17 cellular contexts compared by ENCODE assay signal in the genomic region with DNA sequence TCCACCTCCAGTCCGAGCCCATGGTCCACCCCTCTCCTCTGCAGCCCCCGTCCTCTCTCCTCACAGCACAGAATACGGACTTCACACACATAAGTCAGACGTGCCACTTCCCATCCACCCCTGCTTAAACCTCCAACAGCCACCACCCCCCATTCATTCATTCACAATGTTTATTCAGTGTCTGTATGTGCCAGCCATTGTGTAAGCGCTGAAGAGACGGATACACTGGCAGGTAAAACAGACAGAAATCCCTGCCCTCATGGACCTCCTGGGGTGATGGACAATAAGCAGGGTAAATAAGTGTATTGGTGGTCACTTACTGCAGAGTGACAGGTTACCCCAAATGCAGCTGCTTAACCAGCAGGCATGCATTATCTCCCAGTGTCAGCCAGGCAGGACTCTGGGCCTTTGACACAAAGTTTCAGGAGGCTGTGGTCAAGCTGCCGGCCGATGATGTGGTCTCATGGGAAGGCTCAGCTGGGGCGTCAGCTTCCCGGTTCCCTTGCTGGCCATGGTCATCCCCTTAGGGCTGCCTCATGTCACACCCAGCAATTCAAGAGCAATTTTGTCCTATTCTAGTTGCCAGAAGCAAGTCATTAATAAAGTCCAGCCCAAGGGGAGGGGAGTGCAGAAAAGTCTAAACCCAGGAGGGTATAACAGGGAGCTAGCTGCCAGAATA. TPM values are rescaled to one million over a fixed set of nuclear protein-coding genes. Genes with fewer than 3 reads are reported as not detected.
DNase-seq lines count a peak whose midpoint lies in the region; ATAC-seq and TF ChIP-seq lines count a peak whose summit lies in the region.
"Had no signal": no experiment of that assay in that cellular context is flagged by ENCODE, and none has a peak within 500 bp of the region (broad histone marks: within the 10 kb centered on the region; RNA-seq: fewer than 3 reads in every experiment).

No MANE protein-coding gene starts in this region.

- peak overlapping the region; percentile 16 for H2AFZ ChIP-seq in neuronal stem cell (ENCODE audit: low read length)

- WGBS in neuronal stem cell (ENCODE audit: extremely low coverage in 2 of 2, insufficient read length in 2 of 2, insufficient replicate concordance in 1 of 2), 2 donors = no CpG with 5 or more reads among the region's 10 CpGs

- H2BK5ac ChIP-seq in neuronal stem cell (ENCODE audit: low read length) = no peak overlapping the region

- no peaks in the 10 kb centered on the region for H3K36me3 Mint-ChIP-seq in activated naive CD8-positive, alpha-beta T cell
- H3K36me3 Mint-ChIP-seq in activated naive CD8-positive, alpha-beta T cell treated with anti-CD3 and anti-CD28 coated beads, Interleukin-2, amount 50 U/mL, for 24 hours (ENCODE audit: low read depth) = no peaks in the 10 kb centered on the region
- no peaks in the 10 kb centered on the region for H3K36me3 Mint-ChIP-seq in IgD-negative memory B cell
- peaks cover 10% of the 10 kb centered on the region for H3K36me3 Mint-ChIP-seq in activated T-helper 17 cell treated with anti-CD3 and anti-CD28 coated beads, Interleukin-2, amount 50 U/mL, for 72 hours (ENCODE audit: low read depth)
- H3K36me3 Mint-ChIP-seq: activated naive CD4-positive, alpha-beta T cell treated with anti-CD3 and anti-CD28 coated beads, Interleukin-2, amount 50 U/mL, for 72 hours had no signal

- H3K27ac Mint-ChIP-seq in activated naive CD8-positive, alpha-beta T cell = peak overlapping the region; percentile 35
- H3K27ac Mint-ChIP-seq in activated naive CD8-positive, alpha-beta T cell treated with anti-CD3 and anti-CD28 coated beads, Interleukin-2, amount 50 U/mL, for 24 hours = no peak overlapping the region
- H3K27ac Mint-ChIP-seq in IgD-negative memory B cell = peak overlapping the region in 2 of 3 donors; percentile 37 to 67
- H3K27ac Mint-ChIP-seq in activated T-helper 17 cell treated with anti-CD3 and anti-CD28 coated beads, Interleukin-2, amount 50 U/mL, for 72 hours = no peak overlapping the region

- H3K36me3 ChIP-seq in neuronal stem cell (replicated peaks in 1 of 2; ENCODE audit: control insufficient read depth in 2 of 2, insufficient read depth in 2 of 2, low read length in 2 of 2) (peaks cover 6 to 15% of the 10 kb centered on the region in 2 donors), uterus (no peaks in the 10 kb centered on the region)

- no peak overlapping the region for H2BK15ac ChIP-seq in neuronal stem cell (ENCODE audit: low read length)

- no peak for TF ChIP-seq CTCF in uterus (IDR thresholded peaks at IDR 0.05)

- H3K27me3 Mint-ChIP-seq in activated naive CD8-positive, alpha-beta T cell = peaks cover 3% of the 10 kb centered on the region
- peaks cover 13% of the 10 kb centered on the region for H3K27me3 Mint-ChIP-seq in activated naive CD8-positive, alpha-beta T cell treated with anti-CD3 and anti-CD28 coated beads, Interleukin-2, amount 50 U/mL, for 24 hours
- H3K27me3 Mint-ChIP-seq in IgD-negative memory B cell = peaks cover 14% of the 10 kb centered on the region
- peaks cover 8% of the 10 kb centered on the region for H3K27me3 Mint-ChIP-seq in activated T-helper 17 cell treated with anti-CD3 and anti-CD28 coated beads, Interleukin-2, amount 50 U/mL, for 72 hours

- H2BK12ac ChIP-seq in neuronal stem cell (ENCODE audit: low read length) = no peak overlapping the region

- H3K4me1 Mint-ChIP-seq in activated naive CD8-positive, alpha-beta T cell (ENCODE audit: low read depth) = peaks cover 13% of the 10 kb centered on the region
- peaks cover 14% of the 10 kb centered on the region for H3K4me1 Mint-ChIP-seq in activated naive CD8-positive, alpha-beta T cell treated with anti-CD3 and anti-CD28 coated beads, Interleukin-2, amount 50 U/mL, for 24 hours
- peaks cover 6 to 9% (median 8%) of the 10 kb centered on the region in 3 donors for H3K4me1 Mint-ChIP-seq in IgD-negative memory B cell
- H3K4me1 Mint-ChIP-seq in activated T-helper 17 cell treated with anti-CD3 and anti-CD28 coated beads, Interleukin-2, amount 50 U/mL, for 72 hours = no peaks in the 10 kb centered on the region

- H4K91ac ChIP-seq in neuronal stem cell (ENCODE audit: low read depth, low read length, poor library complexity) = no peak overlapping the region

- H3K18ac ChIP-seq in neuronal stem cell (ENCODE audit: low read length) = no peak overlapping the region

- no peak overlapping the region for H3K4ac ChIP-seq in neuronal stem cell (ENCODE audit: low read length)

- H3K27me3 ChIP-seq in neuronal stem cell (ENCODE audit: control insufficient read depth in 3 of 3, insufficient read depth in 3 of 3, low read depth in 1 of 3, low read length in 3 of 3) (peaks cover 0 to 14% (median 2%) of the 10 kb centered on the region in 3 experiments), uterus (peaks cover 0 to 12% of the 10 kb centered on the region in 2 donors)
- H3K27me3 ChIP-seq: BE2C had no signal

- H3K9me3 Mint-ChIP-seq in activated naive CD8-positive, alpha-beta T cell (ENCODE audit: low read depth) = no peaks in the 10 kb centered on the region
- H3K9me3 Mint-ChIP-seq in activated naive CD8-positive, alpha-beta T cell treated with anti-CD3 and anti-CD28 coated beads, Interleukin-2, amount 50 U/mL, for 24 hours = no peaks in the 10 kb centered on the region
- no peaks in the 10 kb centered on the region for H3K9me3 Mint-ChIP-seq in IgD-negative memory B cell
- no peaks in the 10 kb centered on the region for H3K9me3 Mint-ChIP-seq in activated T-helper 17 cell treated with anti-CD3 and anti-CD28 coated beads, Interleukin-2, amount 50 U/mL, for 72 hours
- H3K9me3 Mint-ChIP-seq: activated naive CD4-positive, alpha-beta T cell treated with anti-CD3 and anti-CD28 coated beads, Interleukin-2, amount 50 U/mL, for 72 hours had no signal

- no peak for DNase-seq in activated naive CD8-positive, alpha-beta T cell treated with anti-CD3 and anti-CD28 coated beads, Interleukin-2, amount 50 U/mL, for 24 hours
- DNase-seq in neuronal stem cell (ENCODE audit: low spot score) = no peak
- no peak for DNase-seq in uterus
- no peak for DNase-seq in mesenteric fat pad (ENCODE audit: low spot score)
- DNase-seq in NCI-H1930 (lab: John Stamatoyannopoulos, UW) = no peak
- DNase-seq: BE2C; NCI-H526 treated with DMSO at 0.1 percent for 48 hours; stimulated activated CD4-positive, alpha-beta T cell treated with anti-CD3 and anti-CD28 coated beads, Interleukin-2, amount 100 ng/mL, for 48 hours; upper lobe of right lung had no signal

- H3K4me3 Mint-ChIP-seq in activated naive CD8-positive, alpha-beta T cell = peak overlapping the region; percentile 81
- no peak overlapping the region for H3K4me3 Mint-ChIP-seq in activated naive CD8-positive, alpha-beta T cell treated with anti-CD3 and anti-CD28 coated beads, Interleukin-2, amount 50 U/mL, for 24 hours
- peak overlapping the region in 3 of 4 donors; percentile 18 to 86 (median 77) for H3K4me3 Mint-ChIP-seq in IgD-negative memory B cell
- H3K4me3 Mint-ChIP-seq in activated T-helper 17 cell treated with anti-CD3 and anti-CD28 coated beads, Interleukin-2, amount 50 U/mL, for 72 hours = peak overlapping the region; percentile 77

- ATAC-seq in activated naive CD8-positive, alpha-beta T cell treated with anti-CD3 and anti-CD28 coated beads, Interleukin-2, amount 50 U/mL, for 24 hours = no peak
- ATAC-seq in activated T-helper 17 cell treated with anti-CD3 and anti-CD28 coated beads, Interleukin-2, amount 50 U/mL, for 72 hours (replicated peaks) = no peak
- ATAC-seq: activated naive CD4-positive, alpha-beta T cell treated with anti-CD3 and anti-CD28 coated beads, Interleukin-2, amount 50 U/mL, for 72 hours; mucosa of descending colon; upper lobe of right lung had no signal

- no peak overlapping the region for H2BK120ac ChIP-seq in neuronal stem cell (ENCODE audit: low read depth, low read length)

- no peak overlapping the region for H3K4me2 ChIP-seq in neuronal stem cell (ENCODE audit: insufficient read depth, low read length, poor library complexity, severe bottlenecking)

- no peak overlapping the region for H3K9ac ChIP-seq in neuronal stem cell (ENCODE audit: low read depth, low read length, poor library complexity)

- no peak overlapping the region for H3K14ac ChIP-seq in neuronal stem cell (ENCODE audit: low read length)

- H3K23ac ChIP-seq in neuronal stem cell (ENCODE audit: low read depth, low read length, poor library complexity) = no peak overlapping the region

- peaks cover 4 to 8% of the 10 kb centered on the region in 2 donors for H3K4me1 ChIP-seq in neuronal stem cell (ENCODE audit: control insufficient read depth in 2 of 2, insufficient read depth in 1 of 2, low read depth in 1 of 2, low read length in 2 of 2)
- H3K4me1 ChIP-seq in uterus = peaks cover 0 to 6% of the 10 kb centered on the region in 2 donors

- H3K4me3 ChIP-seq in neuronal stem cell (ENCODE audit: low read length in 2 of 2) (no peak overlapping the region), uterus (no peak overlapping the region)
- H3K4me3 ChIP-seq: mucosa of descending colon, upper lobe of right lung had no signal

- H3K9me3 ChIP-seq in neuronal stem cell (replicated peaks in 1 of 2; ENCODE audit: control insufficient read depth in 2 of 2, insufficient read depth in 1 of 2, low read depth in 1 of 2, low read length in 2 of 2) = peaks cover 8 to 13% of the 10 kb centered on the region in 2 donors
- H3K9me3 ChIP-seq in uterus = no peaks in the 10 kb centered on the region
- H3K9me3 ChIP-seq: BE2C, mucosa of descending colon, upper lobe of right lung had no signal

- TF ChIP-seq POLR2A in uterus (IDR thresholded peaks at IDR 0.05) = no peak

- H3K27ac ChIP-seq in neuronal stem cell (replicated peaks; ENCODE audit: low read length) (no peak overlapping the region), uterus (no peak overlapping the region)
- H3K27ac ChIP-seq: epithelial cell of prostate had no signal

- peaks cover 8% of the 10 kb centered on the region for H3K79me1 ChIP-seq in neuronal stem cell (ENCODE audit: low read depth, low read length)

- H2AK5ac ChIP-seq in neuronal stem cell (ENCODE audit: low read depth, low read length) = no peak overlapping the region

- no peak overlapping the region for H4K8ac ChIP-seq in neuronal stem cell (ENCODE audit: low read depth, low read length)

- intact Hi-C loops in uterus (cut with DNase I; ENCODE audit: low total_unique reads) = no loop called here

RNA-seq across cellular contexts. Expression of gene PAXX, which starts 1.9 kb away (rescaled TPM):
- 64.3 TPM for polyA plus RNA-seq in IgD-negative memory B cell
- 10 to 100 TPM; 31.1 to 49.1 TPM for total RNA-seq in activated T-helper 17 cell treated with anti-CD3 and anti-CD28 coated beads, Interleukin-2, amount 50 U/mL, for 72 hours
- polyA plus RNA-seq in neuronal stem cell (2013, experiment 1 of 2) = 57.4 TPM
- polyA plus RNA-seq in neuronal stem cell (2013, experiment 2 of 2) = 58.1 TPM
- total RNA-seq in uterus (10 to 100 TPM; 14.2 to 39.5 (median 18.8) TPM), mesenteric fat pad (29.4 TPM)

RNA-seq across cellular contexts. Expression of gene CLIC3, which starts 6.0 kb away (rescaled TPM):
- polyA plus RNA-seq in IgD-negative memory B cell = 3.5 TPM
- total RNA-seq in activated T-helper 17 cell treated with anti-CD3 and anti-CD28 coated beads, Interleukin-2, amount 50 U/mL, for 72 hours = under 1 TPM in 1 of 2 donors, not detected in 1; 0.26 TPM
- polyA plus RNA-seq in neuronal stem cell (2013, experiment 1 of 2) = not detected
- not detected for polyA plus RNA-seq in neuronal stem cell (2013, experiment 2 of 2)
- total RNA-seq in uterus = 1 to 10 TPM in 2 of 4 donors, not detected in 2; 1.5 TPM
- 1.6 TPM for total RNA-seq in mesenteric fat pad
- total RNA-seq: activated naive CD4-positive, alpha-beta T cell treated with anti-CD3 and anti-CD28 coated beads, Interleukin-2, amount 50 U/mL, for 72 hours had no signal

RNA-seq across cellular contexts. Expression of gene LCNL1, which starts 7.6 kb away (rescaled TPM):
- not detected for polyA plus RNA-seq in IgD-negative memory B cell
- under 1 TPM in 1 of 2 donors, not detected in 1; 0.11 TPM for total RNA-seq in activated T-helper 17 cell treated with anti-CD3 and anti-CD28 coated beads, Interleukin-2, amount 50 U/mL, for 72 hours
- 0.07 TPM for polyA plus RNA-seq in neuronal stem cell (2013, experiment 1 of 2)
- polyA plus RNA-seq in neuronal stem cell (2013, experiment 2 of 2) = 0.07 TPM
- total RNA-seq in uterus (1 to 10 TPM in 1 of 4 donors, under 1 TPM in 3; under 0.01 to 6.9 (median 0.54) TPM), mesenteric fat pad (0.71 TPM)
- total RNA-seq: activated naive CD4-positive, alpha-beta T cell treated with anti-CD3 and anti-CD28 coated beads, Interleukin-2, amount 50 U/mL, for 72 hours; glomerular endothelial cell had no signal
- polyA plus RNA-seq: keratinocyte had no signal

RNA-seq across cellular contexts. Expression of gene PTGDS, which starts 13.1 kb away (rescaled TPM):
- not detected for polyA plus RNA-seq in IgD-negative memory B cell
- total RNA-seq in activated T-helper 17 cell treated with anti-CD3 and anti-CD28 coated beads, Interleukin-2, amount 50 U/mL, for 72 hours = 1 to 10 TPM in 1 of 2 donors, not detected in 1; 1.3 TPM
- polyA plus RNA-seq in neuronal stem cell (2013, experiment 1 of 2) = 0.33 TPM
- polyA plus RNA-seq in neuronal stem cell (2013, experiment 2 of 2) = 0.42 TPM
- total RNA-seq in uterus = 100 to 1,000 TPM in 1 of 4 donors, 10 to 100 TPM in 3; 13.5 to 116 (median 58.8) TPM
- 249 TPM for total RNA-seq in mesenteric fat pad
- total RNA-seq: activated naive CD4-positive, alpha-beta T cell treated with anti-CD3 and anti-CD28 coated beads, Interleukin-2, amount 50 U/mL, for 72 hours; glomerular endothelial cell had no signal
- polyA plus RNA-seq: keratinocyte had no signal

RNA-seq across cellular contexts. Expression of gene ABCA2, which starts 37.7 kb away (rescaled TPM):
- polyA plus RNA-seq in IgD-negative memory B cell = 3.9 TPM
- total RNA-seq in activated T-helper 17 cell treated with anti-CD3 and anti-CD28 coated beads, Interleukin-2, amount 50 U/mL, for 72 hours = 10 to 100 TPM; 43.0 to 63.9 TPM
- 27.7 TPM for polyA plus RNA-seq in neuronal stem cell (2013, experiment 1 of 2)
- polyA plus RNA-seq in neuronal stem cell (2013, experiment 2 of 2) = 24.0 TPM
- 10 to 100 TPM; 24.8 to 36.9 (median 26.1) TPM for total RNA-seq in uterus
- 47.2 TPM for total RNA-seq in mesenteric fat pad

Comparison
In these comparisons a context has a peak if more than half of its experiments do, and no peak if none do; other contexts are left out.
1. H3K27ac Mint-ChIP-seq: peak in activated naive CD8-positive, alpha-beta T cell (single experiment) and IgD-negative memory B cell (2 of 3); none in activated naive CD8-positive, alpha-beta T cell treated with anti-CD3 and anti-CD28 coated beads, Interleukin-2, amount 50 U/mL, for 24 hours (single experiment) and activated T-helper 17 cell treated with anti-CD3 and anti-CD28 coated beads, Interleukin-2, amount 50 U/mL, for 72 hours (single experiment).